Comparison of ENCODE assay signal across 9 cellular contexts in the genomic region with DNA sequence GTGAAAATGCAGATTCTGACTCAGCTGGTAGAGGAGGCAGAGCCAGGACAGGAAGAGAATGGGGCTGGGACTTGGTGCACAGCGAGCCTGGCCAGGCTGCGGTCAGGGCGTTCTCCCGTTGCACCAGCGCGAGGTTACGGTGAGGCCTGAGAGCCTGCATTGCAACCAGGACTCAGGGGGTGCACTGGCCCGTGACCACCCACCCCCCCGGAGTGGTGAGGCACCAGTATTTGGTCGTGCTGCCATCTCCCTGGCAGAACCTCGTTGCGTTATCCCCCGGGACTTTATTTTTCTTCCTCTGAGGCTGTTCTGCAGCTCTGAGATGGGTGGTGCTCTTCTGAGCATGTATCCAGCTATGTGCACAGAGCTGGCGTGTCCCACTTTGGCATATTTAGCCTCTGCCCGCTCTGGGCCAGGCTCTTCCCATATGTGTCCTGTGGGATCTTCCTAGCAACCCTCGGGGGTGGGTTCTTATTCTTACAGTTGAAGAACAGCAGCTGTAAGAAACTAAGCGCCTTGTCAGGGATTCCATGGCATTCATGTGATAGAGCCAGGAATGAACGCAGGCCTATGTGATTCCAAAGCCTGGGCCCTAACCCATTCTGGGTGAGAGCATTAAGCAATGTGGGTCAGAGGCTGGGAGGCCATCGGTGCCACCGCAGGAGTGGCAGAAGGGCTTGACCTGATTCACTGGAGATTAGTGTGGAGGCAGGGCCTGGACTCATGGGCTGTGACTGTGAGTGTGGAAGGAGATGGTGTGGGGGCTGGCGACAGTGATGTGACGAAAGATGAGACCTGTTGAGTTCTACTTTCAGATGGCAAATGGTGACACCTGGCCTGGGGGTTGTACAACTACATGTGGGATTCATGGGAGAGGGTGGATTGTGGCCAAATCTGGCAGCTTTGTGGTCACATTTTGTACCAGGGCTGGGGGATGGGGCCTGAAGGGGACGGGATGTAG. TPM values are rescaled to one million over a fixed set of nuclear protein-coding genes. Genes with fewer than 3 reads are reported as not detected.
DNase-seq lines count a peak whose midpoint lies in the region; ATAC-seq lines count a peak whose summit lies in the region.
"Had no signal": no experiment of that assay in that cellular context is flagged by ENCODE, and none has a peak within 500 bp of the region (broad histone marks: within the 10 kb centered on the region; RNA-seq: fewer than 3 reads in every experiment).

No MANE protein-coding gene starts in this region.

- peak overlapping the region; percentile 85 to 100 (median 98) for H3K4me2 ChIP-seq in BLaER1 treated with 17β-estradiol and CSF1 and Interleukin-3, amounts not matched to agents 10 nM and 100 nM

- DNase-seq in RPMI8226, result peak; percentile 23
- DNase-seq in memory B cell (ENCODE audit: low spot score in 2 of 2), result no peak
- no peak for DNase-seq in T-helper 1 cell
- DNase-seq in activated T-helper 2 cell treated with anti-CD3 and anti-CD28 coated beads, Interferon-gamma antibody, Interleukin-2, Interleukin-4, amounts not matched to agents 10 μg/mL and 5 μg/mL and 100 μg/mL, durations not matched to agents 14 hours and 24 hours and 36 hours (ENCODE audit: low spot score), result no peak
- DNase-seq in NOMO-1 treated with DMSO at 0.1 percent for 48 hours (lab: John Stamatoyannopoulos, UW; ENCODE audit: unreplicated experiment), result no peak
- DNase-seq: NCI-H446 treated with DMSO at 0.1 percent for 48 hours had no signal

- peaks cover 69 to 88% (median 83%) of the 10 kb centered on the region in 11 experiments for H4K20me1 ChIP-seq in BLaER1 treated with 17β-estradiol and CSF1 and Interleukin-3, amounts not matched to agents 10 nM and 100 nM

- H3K9me3 ChIP-seq in BLaER1 treated with 17β-estradiol and CSF1 and Interleukin-3, amounts not matched to agents 10 nM and 100 nM (replicated peaks in 1 of 11), result no peaks in the 10 kb centered on the region

- no peaks in the 10 kb centered on the region for H3K9me3 Mint-ChIP-seq in memory B cell
- no peaks in the 10 kb centered on the region for H3K9me3 Mint-ChIP-seq in activated T-helper 2 cell treated with anti-CD3 and anti-CD28 coated beads, Interferon-gamma antibody, Interleukin-2, Interleukin-4, amounts not matched to agents 10 μg/mL and 5 μg/mL and 100 μg/mL, durations not matched to agents 14 hours and 24 hours and 36 hours

- H3K36me3 Mint-ChIP-seq in memory B cell, result peaks cover 3% of the 10 kb centered on the region
- H3K36me3 Mint-ChIP-seq in activated T-helper 2 cell treated with anti-CD3 and anti-CD28 coated beads, Interferon-gamma antibody, Interleukin-2, Interleukin-4, amounts not matched to agents 10 μg/mL and 5 μg/mL and 100 μg/mL, durations not matched to agents 14 hours and 24 hours and 36 hours (ENCODE audit: low read depth), result peaks cover 9% of the 10 kb centered on the region

- intact Hi-C loops in activated T-helper 2 cell treated with anti-CD3 and anti-CD28 coated beads, Interferon-gamma antibody, Interleukin-2, Interleukin-4, amounts not matched to agents 10 μg/mL and 5 μg/mL and 100 μg/mL, durations not matched to agents 14 hours and 24 hours and 36 hours (cut with micrococcal nuclease), result no loop called here

- H3K9ac ChIP-seq in BLaER1 treated with 17β-estradiol and CSF1 and Interleukin-3, amounts not matched to agents 10 nM and 100 nM, result peak overlapping the region; percentile 12 to 98 (median 91); a peak in 19 of 22 replicates

- H3K27me3 Mint-ChIP-seq in memory B cell, result no peaks in the 10 kb centered on the region
- peaks cover 7% of the 10 kb centered on the region for H3K27me3 Mint-ChIP-seq in activated T-helper 2 cell treated with anti-CD3 and anti-CD28 coated beads, Interferon-gamma antibody, Interleukin-2, Interleukin-4, amounts not matched to agents 10 μg/mL and 5 μg/mL and 100 μg/mL, durations not matched to agents 14 hours and 24 hours and 36 hours (ENCODE audit: low read depth)

- H3K27ac ChIP-seq in BLaER1 treated with 17β-estradiol and CSF1 and Interleukin-3, amounts not matched to agents 10 nM and 100 nM, result peak overlapping the region in 8 of 11 experiments; percentile 81 to 94 (median 88); a peak in 16 of 22 replicates

- peak overlapping the region; percentile 88 for H3K4me3 Mint-ChIP-seq in memory B cell
- no peak overlapping the region for H3K4me3 Mint-ChIP-seq in activated T-helper 2 cell treated with anti-CD3 and anti-CD28 coated beads, Interferon-gamma antibody, Interleukin-2, Interleukin-4, amounts not matched to agents 10 μg/mL and 5 μg/mL and 100 μg/mL, durations not matched to agents 14 hours and 24 hours and 36 hours (ENCODE audit: low read depth)

- H3K4me1 Mint-ChIP-seq in memory B cell, result peaks cover 48% of the 10 kb centered on the region
- H3K4me1 Mint-ChIP-seq in activated T-helper 2 cell treated with anti-CD3 and anti-CD28 coated beads, Interferon-gamma antibody, Interleukin-2, Interleukin-4, amounts not matched to agents 10 μg/mL and 5 μg/mL and 100 μg/mL, durations not matched to agents 14 hours and 24 hours and 36 hours (ENCODE audit: low read depth), result peaks cover 38% of the 10 kb centered on the region

- peak overlapping the region; percentile 83 for H3K27ac Mint-ChIP-seq in memory B cell
- no peak overlapping the region for H3K27ac Mint-ChIP-seq in activated T-helper 2 cell treated with anti-CD3 and anti-CD28 coated beads, Interferon-gamma antibody, Interleukin-2, Interleukin-4, amounts not matched to agents 10 μg/mL and 5 μg/mL and 100 μg/mL, durations not matched to agents 14 hours and 24 hours and 36 hours

- ATAC-seq in GM19438 (IDR thresholded peaks at IDR 0.05; ENCODE audit: low read depth, unreplicated experiment), result peak; percentile 32
- ATAC-seq in memory B cell (ENCODE audit: low read depth), result no peak
- no peak for ATAC-seq in HG03039 (IDR thresholded peaks at IDR 0.05; ENCODE audit: unreplicated experiment)

- peaks cover 48 to 86% (median 79%) of the 10 kb centered on the region in 10 experiments for H3K4me1 ChIP-seq in BLaER1 treated with 17β-estradiol and CSF1 and Interleukin-3, amounts not matched to agents 10 nM and 100 nM

- peaks cover 0 to 13% (median 8%) of the 10 kb centered on the region in 11 experiments; a peak in 12 of 22 replicates for H3K27me3 ChIP-seq in BLaER1 treated with 17β-estradiol and CSF1 and Interleukin-3, amounts not matched to agents 10 nM and 100 nM

- peak overlapping the region; percentile 26 to 99 (median 97); a peak in 19 of 20 replicates for H3K4me3 ChIP-seq in BLaER1 treated with 17β-estradiol and CSF1 and Interleukin-3, amounts not matched to agents 10 nM and 100 nM

- H3K36me3 ChIP-seq in BLaER1 treated with 17β-estradiol and CSF1 and Interleukin-3, amounts not matched to agents 10 nM and 100 nM, result peaks cover 0 to 24% (median 16%) of the 10 kb centered on the region in 11 experiments; a peak in 16 of 22 replicates

RNA-seq across cellular contexts. Expression of a gene that starts 3.1 kb away (rescaled TPM):
- 12.9 and 13.3 TPM in 2 replicates for total RNA-seq in activated T-helper 2 cell treated with anti-CD3 and anti-CD28 coated beads, Interferon-gamma antibody, Interleukin-2, Interleukin-4, amounts not matched to agents 10 μg/mL and 5 μg/mL and 100 μg/mL, durations not matched to agents 14 hours and 24 hours and 36 hours

RNA-seq across cellular contexts. Expression of a gene that starts 21.6 kb away (rescaled TPM):
- total RNA-seq in activated T-helper 2 cell treated with anti-CD3 and anti-CD28 coated beads, Interferon-gamma antibody, Interleukin-2, Interleukin-4, amounts not matched to agents 10 μg/mL and 5 μg/mL and 100 μg/mL, durations not matched to agents 14 hours and 24 hours and 36 hours, result 84.4 and 84.6 TPM in 2 replicates
